In the genomic region with DNA sequence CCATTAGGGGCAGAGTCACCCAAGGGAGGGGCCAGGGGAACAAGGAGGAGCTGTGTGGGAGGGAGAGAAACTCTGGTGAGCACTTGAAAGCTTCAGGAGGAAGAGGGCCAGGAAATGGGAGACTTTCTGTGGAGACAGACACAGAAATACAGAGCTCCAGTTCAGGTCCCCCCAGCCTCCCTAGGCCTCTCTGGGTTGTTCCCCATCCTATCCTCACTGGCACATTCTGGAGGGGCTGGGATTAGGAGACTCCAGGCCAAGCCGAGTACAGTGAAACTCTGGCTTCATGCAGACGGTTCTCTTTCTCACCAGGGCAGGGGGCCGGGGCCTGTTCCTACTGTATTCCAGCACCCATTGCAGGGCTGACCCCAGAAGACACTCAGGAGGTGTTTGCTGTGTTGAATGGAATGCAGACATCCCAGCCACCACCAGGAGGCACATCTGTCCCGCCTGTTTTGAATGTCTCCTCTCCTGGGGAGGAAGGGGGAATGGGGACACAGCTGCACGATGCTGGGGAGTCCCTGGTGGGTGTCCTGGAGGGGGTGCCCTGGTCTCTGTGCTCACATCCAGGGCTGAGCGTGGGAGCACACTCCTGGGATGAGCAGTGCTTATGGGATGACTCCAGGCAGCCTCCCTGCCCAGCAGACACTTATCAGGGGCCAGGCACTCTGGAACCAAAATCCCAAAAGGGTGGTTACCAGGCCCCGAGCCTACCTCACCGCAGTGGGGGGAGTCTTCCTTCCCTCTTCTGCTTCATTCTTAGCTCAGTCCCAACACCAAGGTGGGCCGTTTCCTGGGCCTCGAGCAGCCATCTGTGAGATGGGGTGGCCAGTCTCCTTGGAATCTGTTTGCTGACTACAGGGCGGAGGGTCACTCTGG, we compare ENCODE assay signal across 9 cellular contexts. TPM values are rescaled to one million over a fixed set of nuclear protein-coding genes. Genes with fewer than 3 reads are reported as not detected.
DNase-seq lines count a peak whose midpoint lies in the region; ATAC-seq, FAIRE-seq and TF ChIP-seq lines count a peak whose summit lies in the region.
"Had no signal": no experiment of that assay in that cellular context is flagged by ENCODE, and none has a peak within 500 bp of the region (broad histone marks: within the 10 kb centered on the region; RNA-seq: fewer than 3 reads in every experiment).

No MANE protein-coding gene starts in this region.

- H3K36me3 ChIP-seq in gastroesophageal sphincter = no peaks in the 10 kb centered on the region
- H3K36me3 ChIP-seq in small intestine (ENCODE audit: control insufficient read depth in 2 of 2, insufficient read depth in 2 of 2, low read length in 2 of 2) = no peaks in the 10 kb centered on the region

- FAIRE-seq in small intestine (lab: Jason Lieb, UNC) = no peak

- H3K27me3 ChIP-seq in gastroesophageal sphincter = peaks cover 11% of the 10 kb centered on the region
- no peaks in the 10 kb centered on the region for H3K27me3 ChIP-seq in small intestine (ENCODE audit: control insufficient read depth in 2 of 2, insufficient read depth in 2 of 2, low read length in 2 of 2)

- no peak for TF ChIP-seq POLR2A in gastroesophageal sphincter (IDR thresholded peaks at IDR 0.05)

- no peak overlapping the region for H3K4me3 ChIP-seq in gastroesophageal sphincter
- no peak overlapping the region for H3K4me3 ChIP-seq in small intestine (ENCODE audit: low read depth in 1 of 2, low read length in 2 of 2)

- H3K27ac ChIP-seq in gastroesophageal sphincter (no peak overlapping the region), small intestine (ENCODE audit: low read depth in 1 of 2, low read length in 1 of 2) (no peak overlapping the region)

- H3K9me3 ChIP-seq in gastroesophageal sphincter (no peaks in the 10 kb centered on the region), small intestine (ENCODE audit: control insufficient read depth, low read depth) (no peaks in the 10 kb centered on the region)

- TF ChIP-seq CTCF in gastroesophageal sphincter (IDR thresholded peaks at IDR 0.05) = peak in 3 of 4 experiments; percentile 39 to 53 (median 39)

- H3K4me1 ChIP-seq in gastroesophageal sphincter (peaks cover 0 to 9% (median 0%) of the 10 kb centered on the region in 3 donors), small intestine (ENCODE audit: control insufficient read depth in 2 of 2, insufficient read depth in 1 of 2, low read depth in 1 of 2, low read length in 1 of 2) (no peaks in the 10 kb centered on the region)

- TF ChIP-seq EP300 in gastroesophageal sphincter (IDR thresholded peaks at IDR 0.05) = no peak

- DNase-seq in NCI-H524 (lab: John Stamatoyannopoulos, UW) (peak; percentile 47 to 56), NCI-H524 treated with DMSO at 0.1 percent for 48 hours (lab: John Stamatoyannopoulos, UW) (no peak), RPMI8226 (peak; percentile 43), small intestine (peak; percentile 27), epidermal melanocyte (ENCODE audit: insufficient read length, low spot score) (no peak), dedifferentiated amniotic fluid mesenchymal stem cell (ENCODE audit: extremely low spot score) (no peak)
- DNase-seq in NK-92 treated with Interleukin-12 subunit alpha and Interleukin-12 subunit beta, amount 100 ng/mL, for 24 hours (lab: John Stamatoyannopoulos, UW) = no peak

- ATAC-seq in gastroesophageal sphincter = no peak

- no CpG with 5 or more reads among the region's 11 CpGs for WGBS in gastroesophageal sphincter (ENCODE audit: low coverage in 1 of 2), 2 donors
- 63 to 74% (median 64%) methylated on average over 11 of the region's 11 CpGs for WGBS in small intestine, 3 donors

RNA-seq across cellular contexts. Expression of a gene that starts 5.5 kb away (rescaled TPM):
- not detected for total RNA-seq in gastroesophageal sphincter
- polyA plus RNA-seq in small intestine = not detected
- total RNA-seq: pulmonary artery endothelial cell had no signal

RNA-seq across cellular contexts. Expression of a gene that starts 15.2 kb away (rescaled TPM):
- total RNA-seq in gastroesophageal sphincter = not detected
- polyA plus RNA-seq in small intestine = not detected
- total RNA-seq: pulmonary artery endothelial cell had no signal

RNA-seq across cellular contexts. Expression of a gene that starts 23.7 kb away (rescaled TPM):
- not detected for total RNA-seq in gastroesophageal sphincter
- polyA plus RNA-seq in small intestine = not detected

RNA-seq across cellular contexts. Expression of a gene that starts 43.2 kb away (rescaled TPM):
- total RNA-seq in gastroesophageal sphincter = not detected
- under 1 TPM in 1 of 3 donors, not detected in 2; 0.01 TPM for polyA plus RNA-seq in small intestine
- total RNA-seq: pulmonary artery endothelial cell had no signal

Comparison
In these comparisons a context has a peak if more than half of its experiments do, and no peak if none do; other contexts are left out.
1. DNase-seq: peak in NCI-H524 (2 of 2), RPMI8226 (single experiment) and small intestine (single experiment); none in NCI-H524 treated with DMSO at 0.1 percent for 48 hours (single experiment), epidermal melanocyte (single experiment), dedifferentiated amniotic fluid mesenchymal stem cell (single experiment) and NK-92 treated with Interleukin-12 subunit alpha and Interleukin-12 subunit beta, amount 100 ng/mL, for 24 hours (single experiment).